9 cellular contexts compared by ENCODE assay signal in genomic region chr19:54201980-54202379, GRCh38. TPM values are rescaled to one million over a fixed set of nuclear protein-coding genes. Genes with fewer than 3 reads are reported as not detected.
DNase-seq lines count a peak whose midpoint lies in the region; TF ChIP-seq lines count a peak whose summit lies in the region.
"Had no signal": no experiment of that assay in that cellular context is flagged by ENCODE, and none has a peak within 500 bp of the region (broad histone marks: within the 10 kb centered on the region; RNA-seq: fewer than 3 reads in every experiment).

No MANE protein-coding gene starts in this region.

- no peak for TF ChIP-seq POLR2A in breast epithelium (IDR thresholded peaks at IDR 0.05)

- 85% methylated on average over 13 of the region's 13 CpGs for whole genome bisulfite sequencing in HUES64

- TF ChIP-seq CTCF in A673 (conservative IDR thresholded peaks at IDR 0.05; ENCODE audit: low read depth, low read length) (no peak), breast epithelium (IDR thresholded peaks at IDR 0.05) (no peak)

- CTCF ChIA-PET in A673 (lab: Charles Lee): no interaction called here

- H3K9ac ChIP-seq in HUES64 (ENCODE audit: low read depth, low read length) (peak overlapping the region; percentile 97), mucosa of rectum (ENCODE audit: low read depth in 1 of 2, low read length in 2 of 2) (peak overlapping the region; percentile 85 to 95)

- POLR2A ChIA-PET in A673 (lab: Charles Lee; ENCODE audit: low non-redundant PET): interaction anchor here (0.7 kb wide), 1 partner anchor 11 kb away, joined by 3 read pairs; the partner anchor contains the start of gene TSEN34

- H3K9me3 ChIP-seq in A673 (ENCODE audit: low read depth, low read length, poor library complexity, severe bottlenecking) (no peaks in the 10 kb centered on the region), HUES64 (ENCODE audit: insufficient read depth, low read depth, low read length) (no peaks in the 10 kb centered on the region), breast epithelium (no peaks in the 10 kb centered on the region), mucosa of rectum (ENCODE audit: control insufficient read depth in 2 of 2, low read length in 2 of 2) (no peaks in the 10 kb centered on the region)

- H3K4me3 ChIP-seq in A673 (ENCODE audit: low read depth, low read length, poor library complexity, severe bottlenecking) (peak overlapping the region; percentile 90), HUES64 (ENCODE audit: low read length) (peak overlapping the region; percentile 75), breast epithelium (peak overlapping the region; percentile 60 to 93 (median 68)), mucosa of rectum (ENCODE audit: low read length in 2 of 2) (peak overlapping the region; percentile 92)

- intact Hi-C loops in A673 (cut with micrococcal nuclease; ENCODE audit: unreplicated experiment) (no loop called here), breast epithelium (cut with DNase I; ENCODE audit: low total_unique reads) (no loop called here)

- DNase-seq in A673 (ENCODE audit: low spot score) (no peak), breast epithelium (ENCODE audit: low spot score in 2 of 2) (no peak), GOT3 (lab: John Stamatoyannopoulos, UW) (no peak), NCI-H128 (lab: John Stamatoyannopoulos, UW; ENCODE audit: unreplicated experiment) (no peak), T-helper 9 cell (no peak)
- no peak for DNase-seq in effector CD4-positive, alpha-beta T cell
- DNase-seq: MV-4-11 had no signal

- H3K36me3 ChIP-seq in A673 (ENCODE audit: insufficient read depth, low read length, poor library complexity, severe bottlenecking): peaks cover 60% of the 10 kb centered on the region
- peaks cover 63% of the 10 kb centered on the region for H3K36me3 ChIP-seq in HUES64 (ENCODE audit: insufficient read depth, low read length)
- peaks cover 4% of the 10 kb centered on the region for H3K36me3 ChIP-seq in breast epithelium
- peaks cover 31 to 53% of the 10 kb centered on the region in 2 donors for H3K36me3 ChIP-seq in mucosa of rectum (ENCODE audit: control insufficient read depth in 2 of 2, insufficient read depth in 2 of 2, low read length in 2 of 2)

- H3K4me1 ChIP-seq in A673 (ENCODE audit: insufficient read depth, low read length, poor library complexity, severe bottlenecking): peaks cover 36% of the 10 kb centered on the region
- H3K4me1 ChIP-seq in HUES64 (ENCODE audit: insufficient read depth, low read length): peaks cover 20% of the 10 kb centered on the region
- H3K4me1 ChIP-seq in breast epithelium: peaks cover 5 to 13% of the 10 kb centered on the region in 2 donors
- H3K4me1 ChIP-seq in mucosa of rectum (ENCODE audit: control insufficient read depth in 2 of 2, insufficient read depth in 2 of 2, low read length in 2 of 2): peaks cover 28 to 40% of the 10 kb centered on the region in 2 donors

- H3K27me3 ChIP-seq in A673 (replicated peaks; ENCODE audit: insufficient read depth, low read depth, low read length, poor library complexity): no peaks in the 10 kb centered on the region
- no peaks in the 10 kb centered on the region for H3K27me3 ChIP-seq in HUES64 (ENCODE audit: insufficient read depth, low read length)
- H3K27me3 ChIP-seq in breast epithelium: no peaks in the 10 kb centered on the region
- H3K27me3 ChIP-seq in mucosa of rectum (ENCODE audit: control insufficient read depth in 2 of 2, insufficient read depth in 2 of 2, low read length in 2 of 2): no peaks in the 10 kb centered on the region

- BruUV-seq in A673 (replicated peaks; lab: Mats Ljungman, UMichigan): no TSS peak

- H3K27ac ChIP-seq in A673 (ENCODE audit: low read depth, low read length, poor library complexity, severe bottlenecking) (peak overlapping the region; percentile 97), HUES64 (ENCODE audit: low read depth, low read length) (peak overlapping the region; percentile 65), breast epithelium (peak overlapping the region; percentile 1 to 97), mucosa of rectum (ENCODE audit: low read depth in 2 of 2, low read length in 2 of 2) (no peak overlapping the region)

RNA-seq across cellular contexts. Expression of gene RPS9, which starts 1.3 kb away (rescaled TPM):
- total RNA-seq in A673 (2021) (944 and 951 TPM in 2 replicates), breast epithelium (1,000 to 10,000 TPM; 2,169 to 2,630 (median 2,424) TPM)
- 1,594 TPM for polyA plus RNA-seq in HUES64 (2013, experiment 1 of 2)
- 1,629 TPM for polyA plus RNA-seq in HUES64 (2013, experiment 2 of 2)

RNA-seq across cellular contexts. Expression of gene TSEN34, which starts 10.9 kb away (rescaled TPM):
- 56.9 and 64.7 TPM in 2 replicates for total RNA-seq in A673 (2021)
- polyA plus RNA-seq in HUES64 (2013, experiment 1 of 2): 24.2 TPM
- polyA plus RNA-seq in HUES64 (2013, experiment 2 of 2): 24.9 TPM
- total RNA-seq in breast epithelium: 10 to 100 TPM; 59.5 to 80.3 (median 74.4) TPM

RNA-seq across cellular contexts. Expression of gene MBOAT7, which starts 12.6 kb away (rescaled TPM):
- total RNA-seq in A673 (2021) (107 and 109 TPM in 2 replicates), breast epithelium (10 to 100 TPM; 16.5 to 37.3 (median 24.6) TPM)
- polyA plus RNA-seq in HUES64 (2013, experiment 1 of 2): 74.7 TPM
- 81.0 TPM for polyA plus RNA-seq in HUES64 (2013, experiment 2 of 2)

RNA-seq across cellular contexts. Expression of gene LILRB3, which starts 20.8 kb away (rescaled TPM):
- total RNA-seq in A673 (2021) (not detected in 2 replicates), breast epithelium (10 to 100 TPM in 2 of 3 donors, 1 to 10 TPM in 1; 1.6 to 28.3 (median 11.5) TPM)
- polyA plus RNA-seq in HUES64 (2013, experiment 1 of 2): not detected
- polyA plus RNA-seq in HUES64 (2013, experiment 2 of 2): not detected

RNA-seq across cellular contexts. Expression of gene TMC4, which starts 29.0 kb away (rescaled TPM):
- total RNA-seq in A673 (2021): 0.58 and 0.96 TPM in 2 replicates
- polyA plus RNA-seq in HUES64 (2013, experiment 1 of 2): 1.00 TPM
- 0.89 TPM for polyA plus RNA-seq in HUES64 (2013, experiment 2 of 2)
- total RNA-seq in breast epithelium: 10 to 100 TPM in 2 of 3 donors, under 1 TPM in 1; 0.48 to 41.6 (median 38.0) TPM

Comparison
In these comparisons a context has a peak if more than half of its experiments do, and no peak if none do; other contexts are left out.
1. H3K27ac ChIP-seq: peak in A673 (single experiment), HUES64 (single experiment) and breast epithelium (2 of 2); none in mucosa of rectum (0 of 2).
2. Peak in every context shown above with its lines, with median percentiles within 50 percentile points of each other: H3K4me3 ChIP-seq.